9 cellular contexts compared by ENCODE assay signal in the genomic region with DNA sequence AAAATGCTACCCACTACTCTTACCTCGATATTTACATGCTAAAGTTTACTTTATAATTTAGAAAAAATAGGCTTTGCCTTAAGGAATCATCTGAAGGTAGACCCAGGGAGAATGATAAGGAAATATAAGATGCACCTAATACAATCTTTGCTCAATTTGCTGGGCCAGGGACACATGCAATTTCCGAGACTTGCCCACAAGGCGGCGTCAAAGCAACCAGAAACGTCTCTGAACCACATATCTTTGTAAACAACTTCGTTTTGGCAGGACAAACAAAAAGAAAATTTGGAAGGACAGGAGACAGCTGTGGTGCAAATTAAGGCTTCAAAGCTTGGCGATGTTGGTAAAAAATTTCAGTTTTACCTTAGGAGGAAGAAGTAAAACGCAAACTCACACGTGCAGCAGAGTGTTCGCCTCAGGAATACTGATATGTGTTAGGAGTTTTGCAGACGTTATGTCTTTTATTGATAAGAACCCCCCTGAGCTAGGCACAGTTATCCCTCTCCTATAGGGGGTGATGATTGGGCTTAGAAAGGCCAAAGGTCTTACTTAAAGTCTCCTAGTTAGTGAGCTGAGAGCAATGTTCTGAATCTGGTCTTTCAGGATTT.
DNase-seq lines count a peak whose midpoint lies in the region; ATAC-seq and TF ChIP-seq lines count a peak whose summit lies in the region.
"Had no signal": no experiment of that assay in that cellular context is flagged by ENCODE, and none has a peak within 500 bp of the region (broad histone marks: within the 10 kb centered on the region; RNA-seq: fewer than 3 reads in every experiment).

No MANE protein-coding gene starts in this region.

- intact Hi-C loops in activated CD8-positive, alpha-beta T cell treated with anti-CD3 and anti-CD28 coated beads for 36 hours (cut with micrococcal nuclease): no loop called here

- H3K9ac ChIP-seq in Loucy (ENCODE audit: low read depth, low read length, poor library complexity, severe bottlenecking): no peak overlapping the region

- H3K27me3 ChIP-seq in DOHH2 (ENCODE audit: control insufficient read depth, low read length) (peaks cover 7% of the 10 kb centered on the region; the same call in 1 of the 2 replicates), Loucy (ENCODE audit: insufficient read depth, low read length, poor library complexity, severe bottlenecking) (no peaks in the 10 kb centered on the region)
- H3K27me3 ChIP-seq in effector memory CD4-positive, alpha-beta T cell (replicated peaks; ENCODE audit: control insufficient read depth, insufficient read depth, low read length, poor library complexity, severe bottlenecking): no peaks in the 10 kb centered on the region

- H3K9me3 ChIP-seq in DOHH2 (ENCODE audit: control insufficient read depth, insufficient read depth, low read length) (no peaks in the 10 kb centered on the region), Loucy (ENCODE audit: insufficient read depth, low read depth, low read length) (no peaks in the 10 kb centered on the region)
- H3K9me3 ChIP-seq in effector memory CD4-positive, alpha-beta T cell (ENCODE audit: control insufficient read depth, low read length): no peaks in the 10 kb centered on the region

- ATAC-seq in activated CD8-positive, alpha-beta T cell treated with anti-CD3 and anti-CD28 coated beads for 36 hours: peak; percentile 68
- ATAC-seq in stimulated activated effector memory CD8-positive, alpha-beta T cell treated with anti-CD3 and anti-CD28 coated beads, Interleukin-12 subunit alpha, Interleukin-12 subunit beta, amount 100 ng/mL, for 72 hours: peak; percentile 62
- no peak for ATAC-seq in GM21447 (IDR thresholded peaks at IDR 0.05; ENCODE audit: unreplicated experiment)

- no peaks in the 10 kb centered on the region for H3K27me3 Mint-ChIP-seq in activated CD8-positive, alpha-beta T cell treated with anti-CD3 and anti-CD28 coated beads for 36 hours

- DNase-seq in activated CD8-positive, alpha-beta T cell treated with anti-CD3 and anti-CD28 coated beads for 36 hours: peak; percentile 80
- DNase-seq in effector memory CD4-positive, alpha-beta T cell: peak; percentile 9 to 43 (median 25)
- peak; percentile 67 for DNase-seq in middle frontal gyrus (ENCODE audit: extremely low spot score, low spot score)
- DNase-seq in stimulated activated effector memory CD8-positive, alpha-beta T cell treated with anti-CD3 and anti-CD28 coated beads, Interleukin-12 subunit alpha, Interleukin-12 subunit beta, amount 100 ng/mL, for 72 hours (ENCODE audit: low spot score in 2 of 2): peak; percentile 29 to 67
- no peak for DNase-seq in NCI-H2107 (lab: John Stamatoyannopoulos, UW)

- peaks cover 37% of the 10 kb centered on the region for H3K4me1 Mint-ChIP-seq in activated CD8-positive, alpha-beta T cell treated with anti-CD3 and anti-CD28 coated beads for 36 hours (ENCODE audit: low read depth)
- peaks cover 57% of the 10 kb centered on the region for H3K4me1 Mint-ChIP-seq in stimulated activated effector memory CD8-positive, alpha-beta T cell treated with anti-CD3 and anti-CD28 coated beads, Interleukin-12 subunit alpha, Interleukin-12 subunit beta, amount 100 ng/mL, for 72 hours

- no peak overlapping the region for H3K4me2 ChIP-seq in DOHH2 (ENCODE audit: low read length)
- H3K4me2 ChIP-seq in Loucy (ENCODE audit: low read depth, low read length, poor library complexity, severe bottlenecking): no peak overlapping the region

- POLR2A ChIA-PET in activated CD8-positive, alpha-beta T cell treated with anti-CD3 and anti-CD28 coated beads for 36 hours (lab: Charles Lee): interaction anchor here (1.6 kb wide), 1 partner anchor 18 kb away, joined by 4 read pairs; no protein-coding TSS in a partner anchor

- peak overlapping the region; percentile 16 for H3K27ac Mint-ChIP-seq in activated CD8-positive, alpha-beta T cell treated with anti-CD3 and anti-CD28 coated beads for 36 hours
- peak overlapping the region; percentile 38 for H3K27ac Mint-ChIP-seq in stimulated activated effector memory CD8-positive, alpha-beta T cell treated with anti-CD3 and anti-CD28 coated beads, Interleukin-12 subunit alpha, Interleukin-12 subunit beta, amount 100 ng/mL, for 72 hours

- no peaks in the 10 kb centered on the region for H3K4me1 ChIP-seq in DOHH2 (ENCODE audit: control insufficient read depth, low read length)
- H3K4me1 ChIP-seq in Loucy (ENCODE audit: insufficient read depth, low read length, poor library complexity, severe bottlenecking): peaks cover 15% of the 10 kb centered on the region
- no peaks in the 10 kb centered on the region for H3K4me1 ChIP-seq in effector memory CD4-positive, alpha-beta T cell (ENCODE audit: control insufficient read depth, insufficient read depth, low read length, poor library complexity, severe bottlenecking)

- H3K4me3 ChIP-seq in DOHH2 (ENCODE audit: low read length): no peak overlapping the region
- no peak overlapping the region for H3K4me3 ChIP-seq in Loucy (ENCODE audit: low read length, poor library complexity, severe bottlenecking)
- H3K4me3 ChIP-seq in effector memory CD4-positive, alpha-beta T cell (ENCODE audit: insufficient read depth, low read depth, low read length, poor library complexity, severe bottlenecking): no peak overlapping the region

- peak; percentile 75 for TF ChIP-seq CTCF in DOHH2 (IDR thresholded peaks at IDR 0.05; ENCODE audit: low read depth, low read length, poor library complexity, severe bottlenecking)
- peak; percentile 79 for TF ChIP-seq CTCF in Loucy (conservative IDR thresholded peaks at IDR 0.05; ENCODE audit: low read length)
- TF ChIP-seq CTCF in activated CD8-positive, alpha-beta T cell treated with anti-CD3 and anti-CD28 coated beads for 36 hours (IDR thresholded peaks at IDR 0.05): peak; percentile 81

- no peak overlapping the region for H3K27ac ChIP-seq in DOHH2 (ENCODE audit: low read depth, low read length)
- H3K27ac ChIP-seq in effector memory CD4-positive, alpha-beta T cell (ENCODE audit: insufficient read depth, low read length, poor library complexity, severe bottlenecking): no peak overlapping the region

- H3K79me2 ChIP-seq in DOHH2 (ENCODE audit: control insufficient read depth, low read length): no peaks in the 10 kb centered on the region
- H3K79me2 ChIP-seq in Loucy (ENCODE audit: insufficient read depth, low read length): peaks cover 22% of the 10 kb centered on the region; the same call in 1 of the 2 replicates

- no peaks in the 10 kb centered on the region for H3K9me3 Mint-ChIP-seq in activated CD8-positive, alpha-beta T cell treated with anti-CD3 and anti-CD28 coated beads for 36 hours
- H3K9me3 Mint-ChIP-seq in stimulated activated effector memory CD8-positive, alpha-beta T cell treated with anti-CD3 and anti-CD28 coated beads, Interleukin-12 subunit alpha, Interleukin-12 subunit beta, amount 100 ng/mL, for 72 hours: no peaks in the 10 kb centered on the region
- H3K9me3 Mint-ChIP-seq: activated naive CD4-positive, alpha-beta T cell treated with anti-CD3 and anti-CD28 coated beads, Interleukin-2, amount 50 U/mL, for 72 hours had no signal

- H3F3A ChIP-seq in DOHH2 (ENCODE audit: control insufficient read depth, insufficient read depth) (no peaks in the 10 kb centered on the region), Loucy (ENCODE audit: low read depth) (no peaks in the 10 kb centered on the region)

- H4K20me1 ChIP-seq in DOHH2 (ENCODE audit: control insufficient read depth, insufficient read depth, low read depth, low read length): no peaks in the 10 kb centered on the region
- H4K20me1 ChIP-seq in Loucy (ENCODE audit: insufficient read depth, low read length, poor library complexity, severe bottlenecking): no peaks in the 10 kb centered on the region

- H2AFZ ChIP-seq in Loucy (ENCODE audit: low read length): no peak overlapping the region

- CTCF ChIA-PET in activated CD8-positive, alpha-beta T cell treated with anti-CD3 and anti-CD28 coated beads for 36 hours (lab: Charles Lee): interaction anchor here (0.6 to 3.1 kb wide), 57 partner anchors 10 to 236 kb away, joined by 3 to 20 read pairs (median 4); a partner anchor contains a TSS

- H3K9me2 ChIP-seq in DOHH2 (replicated peaks; ENCODE audit: control insufficient read depth, low read length) (no peaks in the 10 kb centered on the region), Loucy (replicated peaks; ENCODE audit: low read depth, low read length) (no peaks in the 10 kb centered on the region)

- H3K36me3 ChIP-seq in DOHH2 (ENCODE audit: control insufficient read depth, low read length) (no peaks in the 10 kb centered on the region), Loucy (ENCODE audit: insufficient read depth, low read length) (peaks cover 64% of the 10 kb centered on the region)
- H3K36me3 ChIP-seq in effector memory CD4-positive, alpha-beta T cell (ENCODE audit: control insufficient read depth, insufficient read depth, low read length): peaks cover 42% of the 10 kb centered on the region

- H3K4me3 Mint-ChIP-seq in activated CD8-positive, alpha-beta T cell treated with anti-CD3 and anti-CD28 coated beads for 36 hours: no peak overlapping the region
- no peak overlapping the region for H3K4me3 Mint-ChIP-seq in stimulated activated effector memory CD8-positive, alpha-beta T cell treated with anti-CD3 and anti-CD28 coated beads, Interleukin-12 subunit alpha, Interleukin-12 subunit beta, amount 100 ng/mL, for 72 hours

- H3K36me3 Mint-ChIP-seq in activated CD8-positive, alpha-beta T cell treated with anti-CD3 and anti-CD28 coated beads for 36 hours (ENCODE audit: low read depth): peaks cover 50% of the 10 kb centered on the region
- peaks cover 92% of the 10 kb centered on the region for H3K36me3 Mint-ChIP-seq in stimulated activated effector memory CD8-positive, alpha-beta T cell treated with anti-CD3 and anti-CD28 coated beads, Interleukin-12 subunit alpha, Interleukin-12 subunit beta, amount 100 ng/mL, for 72 hours
